ENCODE assay signal across 13 cellular contexts in genomic region chr5:115578657-115579056, GRCh38. TPM values are rescaled to one million over a fixed set of nuclear protein-coding genes. Genes with fewer than 3 reads are reported as not detected.
DNase-seq lines count a peak whose midpoint lies in the region; ATAC-seq lines count a peak whose summit lies in the region.
"Had no signal": no experiment of that assay in that cellular context is flagged by ENCODE, and none has a peak within 500 bp of the region (broad histone marks: within the 10 kb centered on the region; RNA-seq: fewer than 3 reads in every experiment).

No MANE protein-coding gene starts in this region.

- no peak overlapping the region for H3K27ac Mint-ChIP-seq in activated T-helper 1 cell treated with anti-CD3 and anti-CD28 coated beads, Interleukin-12 subunit alpha, Interleukin-12 subunit beta, Interleukin-2, Interleukin-4 antibody, amounts not matched to agents 30 ng/mL and 10 ng/mL and 1 ng/mL, durations not matched to agents 14 hours and 24 hours and 36 hours

- H3K9me3 Mint-ChIP-seq in activated T-helper 1 cell treated with anti-CD3 and anti-CD28 coated beads, Interleukin-12 subunit alpha, Interleukin-12 subunit beta, Interleukin-2, Interleukin-4 antibody, amounts not matched to agents 30 ng/mL and 10 ng/mL and 1 ng/mL, durations not matched to agents 14 hours and 24 hours and 36 hours = no peaks in the 10 kb centered on the region

- peaks cover 5% of the 10 kb centered on the region for H3K36me3 Mint-ChIP-seq in activated T-helper 1 cell treated with anti-CD3 and anti-CD28 coated beads, Interleukin-12 subunit alpha, Interleukin-12 subunit beta, Interleukin-2, Interleukin-4 antibody, amounts not matched to agents 30 ng/mL and 10 ng/mL and 1 ng/mL, durations not matched to agents 14 hours and 24 hours and 36 hours (ENCODE audit: low read depth)

- no peak overlapping the region for H3K4me3 Mint-ChIP-seq in activated T-helper 1 cell treated with anti-CD3 and anti-CD28 coated beads, Interleukin-12 subunit alpha, Interleukin-12 subunit beta, Interleukin-2, Interleukin-4 antibody, amounts not matched to agents 30 ng/mL and 10 ng/mL and 1 ng/mL, durations not matched to agents 14 hours and 24 hours and 36 hours

- ATAC-seq in GM19023 (IDR thresholded peaks at IDR 0.05; ENCODE audit: unreplicated experiment) = peak; percentile 38
- peak; percentile 67 for ATAC-seq in GM21786 (IDR thresholded peaks at IDR 0.05; ENCODE audit: unreplicated experiment)
- peak; percentile 44 for ATAC-seq in HG03139 (IDR thresholded peaks at IDR 0.05; ENCODE audit: unreplicated experiment)

- peaks cover 2% of the 10 kb centered on the region for H3K27me3 Mint-ChIP-seq in activated T-helper 1 cell treated with anti-CD3 and anti-CD28 coated beads, Interleukin-12 subunit alpha, Interleukin-12 subunit beta, Interleukin-2, Interleukin-4 antibody, amounts not matched to agents 30 ng/mL and 10 ng/mL and 1 ng/mL, durations not matched to agents 14 hours and 24 hours and 36 hours (ENCODE audit: insufficient read depth)

- no peaks in the 10 kb centered on the region for H3K4me1 Mint-ChIP-seq in activated T-helper 1 cell treated with anti-CD3 and anti-CD28 coated beads, Interleukin-12 subunit alpha, Interleukin-12 subunit beta, Interleukin-2, Interleukin-4 antibody, amounts not matched to agents 30 ng/mL and 10 ng/mL and 1 ng/mL, durations not matched to agents 14 hours and 24 hours and 36 hours (ENCODE audit: low read depth)

- peak; percentile 24 for DNase-seq in germinal center (ENCODE audit: low spot score)
- no peak for DNase-seq in activated CD4-positive, CD25-positive, alpha-beta regulatory T cell treated with anti-CD3 and anti-CD28 coated beads, Interleukin-2, amount 50 U/mL, for 72 hours
- DNase-seq in NCI-H748 treated with DMSO at 0.1 percent for 48 hours (lab: John Stamatoyannopoulos, UW) = no peak
- DNase-seq in activated T-helper 1 cell treated with anti-CD3 and anti-CD28 coated beads, Interleukin-12 subunit alpha, Interleukin-12 subunit beta, Interleukin-2, Interleukin-4 antibody, amounts not matched to agents 30 ng/mL and 10 ng/mL and 1 ng/mL, durations not matched to agents 14 hours and 24 hours and 36 hours (ENCODE audit: low spot score) = no peak
- DNase-seq in T-helper 9 cell = no peak
- DNase-seq: activated T-cell treated with anti-CD3 and anti-CD28 coated beads, Interleukin-2, amount 50 U/mL, for 48 hours; NCI-H187; sigmoid colon; T-helper 2 cell; transverse colon had no signal

- intact Hi-C loops in activated T-helper 1 cell treated with anti-CD3 and anti-CD28 coated beads, Interleukin-12 subunit alpha, Interleukin-12 subunit beta, Interleukin-2, Interleukin-4 antibody, amounts not matched to agents 30 ng/mL and 10 ng/mL and 1 ng/mL, durations not matched to agents 14 hours and 24 hours and 36 hours (cut with micrococcal nuclease) = loop anchor here (10.0 kb wide), 1 partner anchor 1964 kb away; no protein-coding TSS in a partner anchor

RNA-seq across cellular contexts. Expression of gene TICAM2, which starts 23.6 kb away (rescaled TPM):
- 0.59 and 1.1 TPM in 2 replicates for total RNA-seq in activated T-helper 1 cell treated with anti-CD3 and anti-CD28 coated beads, Interleukin-12 subunit alpha, Interleukin-12 subunit beta, Interleukin-2, Interleukin-4 antibody, amounts not matched to agents 30 ng/mL and 10 ng/mL and 1 ng/mL, durations not matched to agents 14 hours and 24 hours and 36 hours

RNA-seq across cellular contexts. Expression of gene FEM1C, which starts 34.1 kb away (rescaled TPM):
- total RNA-seq in activated T-helper 1 cell treated with anti-CD3 and anti-CD28 coated beads, Interleukin-12 subunit alpha, Interleukin-12 subunit beta, Interleukin-2, Interleukin-4 antibody, amounts not matched to agents 30 ng/mL and 10 ng/mL and 1 ng/mL, durations not matched to agents 14 hours and 24 hours and 36 hours = 13.9 and 14.5 TPM in 2 replicates

RNA-seq across cellular contexts. Expression of gene TMED7, which starts 47.2 kb away (rescaled TPM):
- 43.4 and 44.0 TPM in 2 replicates for total RNA-seq in activated T-helper 1 cell treated with anti-CD3 and anti-CD28 coated beads, Interleukin-12 subunit alpha, Interleukin-12 subunit beta, Interleukin-2, Interleukin-4 antibody, amounts not matched to agents 30 ng/mL and 10 ng/mL and 1 ng/mL, durations not matched to agents 14 hours and 24 hours and 36 hours
